Comparison of ENCODE assay signal across 2 cellular contexts in the genomic region with DNA sequence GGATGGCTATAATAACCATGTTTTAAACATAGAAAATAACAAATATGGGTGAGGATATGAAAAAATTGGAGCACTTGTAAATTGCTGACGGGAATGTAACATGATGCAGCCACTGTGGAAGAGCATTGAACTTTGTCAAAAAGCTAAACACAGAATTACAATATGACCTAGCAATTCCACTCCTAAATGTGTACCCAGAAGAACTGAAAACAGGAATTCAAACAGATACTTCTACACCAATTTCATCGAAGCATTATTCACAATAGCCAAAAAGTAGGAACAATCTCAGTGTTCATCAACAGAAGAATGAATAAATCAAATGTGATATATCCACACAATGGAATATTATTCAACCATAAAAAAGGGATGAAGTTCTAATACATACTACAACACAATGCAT.
TF ChIP-seq lines count a peak whose summit lies in the region.

No MANE protein-coding gene starts in this region.

TF ChIP-seq in HEK293, 187 proteins besides CTCF, POLR2A, EP300 and RAD21:
- peak; percentile 95 for TF ChIP-seq ZNF140 (tag by site-specific recombination; IDR thresholded peaks at IDR 0.05)
- TF ChIP-seq, protein P1, sequence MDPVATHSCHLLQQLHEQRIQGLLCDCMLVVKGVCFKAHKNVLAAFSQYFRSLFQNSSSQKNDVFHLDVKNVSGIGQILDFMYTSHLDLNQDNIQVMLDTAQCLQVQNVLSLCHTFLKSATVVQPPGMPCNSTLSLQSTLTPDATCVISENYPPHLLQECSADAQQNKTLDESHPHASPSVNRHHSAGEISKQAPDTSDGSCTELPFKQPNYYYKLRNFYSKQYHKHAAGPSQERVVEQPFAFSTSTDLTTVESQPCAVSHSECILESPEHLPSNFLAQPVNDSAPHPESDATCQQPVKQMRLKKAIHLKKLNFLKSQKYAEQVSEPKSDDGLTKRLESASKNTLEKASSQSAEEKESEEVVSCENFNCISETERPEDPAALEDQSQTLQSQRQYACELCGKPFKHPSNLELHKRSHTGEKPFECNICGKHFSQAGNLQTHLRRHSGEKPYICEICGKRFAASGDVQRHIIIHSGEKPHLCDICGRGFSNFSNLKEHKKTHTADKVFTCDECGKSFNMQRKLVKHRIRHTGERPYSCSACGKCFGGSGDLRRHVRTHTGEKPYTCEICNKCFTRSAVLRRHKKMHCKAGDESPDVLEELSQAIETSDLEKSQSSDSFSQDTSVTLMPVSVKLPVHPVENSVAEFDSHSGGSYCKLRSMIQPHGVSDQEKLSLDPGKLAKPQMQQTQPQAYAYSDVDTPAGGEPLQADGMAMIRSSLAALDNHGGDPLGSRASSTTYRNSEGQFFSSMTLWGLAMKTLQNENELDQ (tag by site-specific recombination; IDR thresholded peaks at IDR 0.05; ENCODE audit: low read depth), result no peak
- peak; percentile 82; the same call in 1 of the 2 replicates for TF ChIP-seq ZNF146 (tag by site-specific recombination; IDR thresholded peaks at IDR 0.05)

TF ChIP-seq in K562, 482 proteins besides CTCF, POLR2A, EP300 and RAD21:
- TF ChIP-seq, protein P2, sequence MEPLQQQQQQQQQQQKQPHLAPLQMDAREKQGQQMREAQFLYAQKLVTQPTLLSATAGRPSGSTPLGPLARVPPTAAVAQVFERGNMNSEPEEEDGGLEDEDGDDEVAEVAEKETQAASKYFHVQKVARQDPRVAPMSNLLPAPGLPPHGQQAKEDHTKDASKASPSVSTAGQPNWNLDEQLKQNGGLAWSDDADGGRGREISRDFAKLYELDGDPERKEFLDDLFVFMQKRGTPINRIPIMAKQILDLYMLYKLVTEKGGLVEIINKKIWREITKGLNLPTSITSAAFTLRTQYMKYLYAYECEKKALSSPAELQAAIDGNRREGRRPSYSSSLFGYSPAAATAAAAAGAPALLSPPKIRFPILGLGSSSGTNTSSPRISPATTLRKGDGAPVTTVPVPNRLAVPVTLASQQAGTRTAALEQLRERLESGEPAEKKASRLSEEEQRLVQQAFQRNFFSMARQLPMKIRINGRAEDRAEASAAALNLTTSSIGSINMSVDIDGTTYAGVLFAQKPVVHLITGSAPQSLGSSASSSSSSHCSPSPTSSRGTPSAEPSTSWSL (CRISPR knock-in tag; IDR thresholded peaks at IDR 0.05; ENCODE audit: borderline replicate concordance), result no peak
- TF ChIP-seq HLTF (IDR thresholded peaks at IDR 0.05) (no peak), TAF15 (IDR thresholded peaks at IDR 0.05; ENCODE audit: low read depth, low read length) (no peak), PTBP1 (IDR thresholded peaks at IDR 0.05; ENCODE audit: low read depth, low read length) (no peak), ZEB2 (IDR thresholded peaks at IDR 0.05) (no peak), CBX3 (IDR thresholded peaks at IDR 0.05; ENCODE audit: borderline replicate concordance in 1 of 2, low read length in 2 of 2) (no peak)
- TF ChIP-seq, protein P3, sequence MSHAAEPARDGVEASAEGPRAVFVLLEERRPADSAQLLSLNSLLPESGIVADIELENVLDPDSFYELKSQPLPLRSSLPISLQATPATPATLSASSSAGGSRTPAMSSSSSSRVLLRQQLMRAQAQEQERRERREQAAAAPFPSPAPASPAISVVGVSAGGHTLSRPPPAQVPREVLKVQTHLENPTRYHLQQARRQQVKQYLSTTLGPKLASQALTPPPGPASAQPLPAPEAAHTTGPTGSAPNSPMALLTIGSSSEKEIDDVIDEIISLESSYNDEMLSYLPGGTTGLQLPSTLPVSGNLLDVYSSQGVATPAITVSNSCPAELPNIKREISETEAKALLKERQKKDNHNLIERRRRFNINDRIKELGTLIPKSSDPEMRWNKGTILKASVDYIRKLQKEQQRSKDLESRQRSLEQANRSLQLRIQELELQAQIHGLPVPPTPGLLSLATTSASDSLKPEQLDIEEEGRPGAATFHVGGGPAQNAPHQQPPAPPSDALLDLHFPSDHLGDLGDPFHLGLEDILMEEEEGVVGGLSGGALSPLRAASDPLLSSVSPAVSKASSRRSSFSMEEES (CRISPR knock-in tag; IDR thresholded peaks at IDR 0.05), result no peak
